10 cellular contexts compared by ENCODE assay signal in the genomic region with DNA sequence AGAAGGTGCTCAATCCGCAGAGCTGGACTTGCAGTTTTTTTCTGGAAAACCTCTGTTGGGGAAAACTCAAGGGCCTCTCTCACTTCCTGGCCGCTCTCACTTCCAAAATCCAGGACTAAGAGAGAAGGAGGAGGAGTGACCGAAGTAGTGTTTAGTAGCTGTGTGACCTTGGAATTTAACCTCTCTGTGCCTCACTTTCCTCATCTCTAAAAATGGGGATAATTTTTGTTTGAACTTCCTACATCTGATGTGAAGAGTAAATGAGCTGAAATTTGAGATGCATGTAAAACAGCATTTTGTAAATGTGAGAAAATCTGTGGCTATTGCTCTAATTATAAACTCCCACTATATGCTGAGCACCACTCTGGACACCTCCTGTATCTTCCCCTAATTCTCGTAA. TPM values are rescaled to one million over a fixed set of nuclear protein-coding genes. Genes with fewer than 3 reads are reported as not detected.
"Had no signal": no experiment of that assay in that cellular context is flagged by ENCODE, and none has a peak within 500 bp of the region (broad histone marks: within the 10 kb centered on the region; RNA-seq: fewer than 3 reads in every experiment).

No MANE protein-coding gene starts in this region.

- H3K4me3 Mint-ChIP-seq: HFFc6, IgD-negative memory B cell had no signal

- H3K4me1 ChIP-seq: HAP-1 had no signal

- H3K9me3 ChIP-seq: HAP-1 had no signal

- H3K27ac Mint-ChIP-seq: HFFc6, IgD-negative memory B cell had no signal

- H3K4me3 ChIP-seq: HAP-1 had no signal

- H3K9me3 Mint-ChIP-seq: HFFc6 had no signal

- ATAC-seq: HCT116 had no signal

- H3K27ac ChIP-seq: HL-60 had no signal

- H3K4me1 Mint-ChIP-seq: IgD-negative memory B cell had no signal

- DNase-seq: GOT3, H7, HFFc6, KG1 had no signal

- H3K36me3 ChIP-seq: HAP-1 had no signal

RNA-seq across cellular contexts. Expression of a gene that starts 5.1 kb away (rescaled TPM):
- total RNA-seq: H4, HT1080 had no signal
- polyA plus RNA-seq: IgD-negative memory B cell had no signal
